ENCODE assay signal across 19 cellular contexts in genomic region chr17:43814714-43815113, GRCh38. TPM values are rescaled to one million over a fixed set of nuclear protein-coding genes. Genes with fewer than 3 reads are reported as not detected.
A peak's percentile ranks its signal among the peaks of the same experiment; 100 is the strongest.
DNase-seq lines count a peak whose midpoint lies in the region; TF ChIP-seq lines count a peak whose summit lies in the region.
"Had no signal": no experiment of that assay in that cellular context is flagged by ENCODE, and none has a peak within 500 bp of the region (broad histone marks: within the 10 kb centered on the region; RNA-seq: fewer than 3 reads in every experiment).

No MANE protein-coding gene starts in this region.

- TF ChIP-seq CTCF in AG10803 (conservative IDR thresholded peaks at IDR 0.05; ENCODE audit: low read length), result no peak
- TF ChIP-seq CTCF in cardiac fibroblast (IDR thresholded peaks at IDR 0.05; ENCODE audit: low read depth, low read length), result no peak

- H3K4me3 ChIP-seq in AG10803 (ENCODE audit: low read length) (no peak overlapping the region), cardiac fibroblast (replicated peaks in 1 of 2; ENCODE audit: low read depth in 2 of 2, low read length in 2 of 2) (no peak overlapping the region)
- H3K4me3 ChIP-seq: BLaER1 treated with 17β-estradiol and CSF1 and Interleukin-3, amounts not matched to agents 10 nM and 100 nM; cardiac muscle cell; uterus had no signal

- DNase-seq in AG10803 (ENCODE audit: low read depth) (peak; percentile 87), M059J (ENCODE audit: low read depth) (peak; percentile 75), cardiac fibroblast (ENCODE audit: low read depth in 2 of 2) (peak; percentile 82 to 88), kidney glomerular epithelial cell (lab: John Stamatoyannopoulos, UW) (peak; percentile 39), NCI-H1694 (lab: John Stamatoyannopoulos, UW) (no peak), NCI-H146 (lab: John Stamatoyannopoulos, UW) (no peak), NCI-H1436 treated with DMSO at 0.1 percent for 48 hours (lab: John Stamatoyannopoulos, UW) (no peak)
- no peak for DNase-seq in effector CD4-positive, alpha-beta T cell
- DNase-seq: activated CD4-positive, alpha-beta T cell treated with anti-CD3 and anti-CD28 coated beads, Interleukin-2, amount 50 U/mL, for 48 hours; activated effector memory CD4-positive, alpha-beta T cell treated with Interleukin-2 at 50 U/mL for 16 hours; midbrain; MM.1S; NCI-H446; stimulated activated CD4-positive, alpha-beta T cell treated with anti-CD3 and anti-CD28 coated beads, Interleukin-1b, Interleukin-23, amount 100 ng/mL, for 48 hours; uterus had no signal

RNA-seq across cellular contexts. Expression of gene MPP3, which starts 18.2 kb away (rescaled TPM):
- total RNA-seq in M059J (2014; rRNA removed; shearing (Covaris generic)), result 5.1 and 5.9 TPM in 2 replicates

RNA-seq across cellular contexts. Expression of gene CD300LG, which starts 32.3 kb away (rescaled TPM):
- total RNA-seq in M059J (2014; rRNA removed; shearing (Covaris generic)), result not detected in 2 replicates
- total RNA-seq: cardiac muscle cell, H1 had no signal

RNA-seq across cellular contexts. Expression of gene CFAP97D1, which starts 34.5 kb away (rescaled TPM):
- not detected in 2 replicates for total RNA-seq in M059J (2014; rRNA removed; shearing (Covaris generic))
- total RNA-seq: cardiac muscle cell, Daoy, uterus had no signal

RNA-seq across cellular contexts. Expression of gene DUSP3, which starts 35.9 kb away (rescaled TPM):
- total RNA-seq in M059J (2014; rRNA removed; shearing (Covaris generic)), result 37.7 and 51.5 TPM in 2 replicates

RNA-seq across cellular contexts. Expression of gene SOST, which starts 56.1 kb away (rescaled TPM):
- total RNA-seq in M059J (2014; rRNA removed; shearing (Covaris generic)), result not detected in 2 replicates
- total RNA-seq: H1, uterus had no signal

Comparison
In these comparisons a context has a peak if more than half of its experiments do, and no peak if none do; other contexts are left out.
1. DNase-seq: peak in AG10803 (single experiment), M059J (single experiment), cardiac fibroblast (2 of 2) and kidney glomerular epithelial cell (single experiment); none in NCI-H1694 (single experiment), NCI-H146 (single experiment), NCI-H1436 treated with DMSO at 0.1 percent for 48 hours (single experiment) and effector CD4-positive, alpha-beta T cell (single experiment).